In the genomic region with DNA sequence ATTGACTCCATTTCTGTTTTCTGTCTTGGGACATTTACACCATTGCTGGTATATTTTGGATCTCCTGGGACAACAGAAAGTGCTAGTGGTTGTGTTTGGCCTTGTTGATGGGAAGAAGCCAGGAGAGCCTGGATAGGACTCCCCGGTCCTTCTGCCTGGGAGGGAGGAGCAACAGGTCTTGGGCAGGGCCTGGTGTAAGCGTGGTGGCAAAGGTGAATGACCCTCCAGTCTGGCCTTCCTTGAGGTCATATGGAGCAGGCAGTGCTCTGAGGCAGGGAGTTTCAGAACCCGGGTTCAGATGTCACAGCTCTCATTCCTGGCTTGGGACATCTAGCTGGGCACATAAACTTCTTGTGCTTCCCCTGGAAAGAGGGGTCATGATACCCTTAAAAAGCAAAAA, we compare ENCODE assay signal across 1 cellular context.
TF ChIP-seq lines count a peak whose summit lies in the region.

No MANE protein-coding gene starts in this region.

TF ChIP-seq in HepG2, 621 proteins besides CTCF, POLR2A, EP300 and RAD21:
- TF ChIP-seq ZNF775 (CRISPR knock-in tag; IDR thresholded peaks at IDR 0.05; ENCODE audit: borderline replicate concordance) (no peak), HOXA3 (CRISPR knock-in tag; IDR thresholded peaks at IDR 0.05) (no peak), NR2F6 (IDR thresholded peaks at IDR 0.05) (0 out of 2 replicates have a peak, but pooled peaks have one; percentile 4), NR2F6 (CRISPR knock-in tag; IDR thresholded peaks at IDR 0.05) (peak; percentile 11; the same call in 1 of the 2 replicates), RARA (CRISPR knock-in tag; IDR thresholded peaks at IDR 0.05) (0 out of 2 replicates have a peak, but pooled peaks have one; percentile 34), LCORL (IDR thresholded peaks at IDR 0.05) (no peak), LCORL (CRISPR knock-in tag; IDR thresholded peaks at IDR 0.05) (0 out of 2 replicates have a peak, but pooled peaks have one; percentile 5), ZNF619 (CRISPR knock-in tag; IDR thresholded peaks at IDR 0.05) (0 out of 2 replicates have a peak, but pooled peaks have one; percentile 31), ZFP36L1 (CRISPR knock-in tag; IDR thresholded peaks at IDR 0.05) (0 out of 2 replicates have a peak, but pooled peaks have one; percentile 41)
- TF ChIP-seq, protein P1, sequence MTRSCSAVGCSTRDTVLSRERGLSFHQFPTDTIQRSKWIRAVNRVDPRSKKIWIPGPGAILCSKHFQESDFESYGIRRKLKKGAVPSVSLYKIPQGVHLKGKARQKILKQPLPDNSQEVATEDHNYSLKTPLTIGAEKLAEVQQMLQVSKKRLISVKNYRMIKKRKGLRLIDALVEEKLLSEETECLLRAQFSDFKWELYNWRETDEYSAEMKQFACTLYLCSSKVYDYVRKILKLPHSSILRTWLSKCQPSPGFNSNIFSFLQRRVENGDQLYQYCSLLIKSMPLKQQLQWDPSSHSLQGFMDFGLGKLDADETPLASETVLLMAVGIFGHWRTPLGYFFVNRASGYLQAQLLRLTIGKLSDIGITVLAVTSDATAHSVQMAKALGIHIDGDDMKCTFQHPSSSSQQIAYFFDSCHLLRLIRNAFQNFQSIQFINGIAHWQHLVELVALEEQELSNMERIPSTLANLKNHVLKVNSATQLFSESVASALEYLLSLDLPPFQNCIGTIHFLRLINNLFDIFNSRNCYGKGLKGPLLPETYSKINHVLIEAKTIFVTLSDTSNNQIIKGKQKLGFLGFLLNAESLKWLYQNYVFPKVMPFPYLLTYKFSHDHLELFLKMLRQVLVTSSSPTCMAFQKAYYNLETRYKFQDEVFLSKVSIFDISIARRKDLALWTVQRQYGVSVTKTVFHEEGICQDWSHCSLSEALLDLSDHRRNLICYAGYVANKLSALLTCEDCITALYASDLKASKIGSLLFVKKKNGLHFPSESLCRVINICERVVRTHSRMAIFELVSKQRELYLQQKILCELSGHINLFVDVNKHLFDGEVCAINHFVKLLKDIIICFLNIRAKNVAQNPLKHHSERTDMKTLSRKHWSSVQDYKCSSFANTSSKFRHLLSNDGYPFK (CRISPR knock-in tag; IDR thresholded peaks at IDR 0.05; ENCODE audit: borderline replicate concordance), result 0 out of 2 replicates have a peak, but pooled peaks have one; percentile 1
